ENCODE assay signal across 1 cellular context in the genomic region with DNA sequence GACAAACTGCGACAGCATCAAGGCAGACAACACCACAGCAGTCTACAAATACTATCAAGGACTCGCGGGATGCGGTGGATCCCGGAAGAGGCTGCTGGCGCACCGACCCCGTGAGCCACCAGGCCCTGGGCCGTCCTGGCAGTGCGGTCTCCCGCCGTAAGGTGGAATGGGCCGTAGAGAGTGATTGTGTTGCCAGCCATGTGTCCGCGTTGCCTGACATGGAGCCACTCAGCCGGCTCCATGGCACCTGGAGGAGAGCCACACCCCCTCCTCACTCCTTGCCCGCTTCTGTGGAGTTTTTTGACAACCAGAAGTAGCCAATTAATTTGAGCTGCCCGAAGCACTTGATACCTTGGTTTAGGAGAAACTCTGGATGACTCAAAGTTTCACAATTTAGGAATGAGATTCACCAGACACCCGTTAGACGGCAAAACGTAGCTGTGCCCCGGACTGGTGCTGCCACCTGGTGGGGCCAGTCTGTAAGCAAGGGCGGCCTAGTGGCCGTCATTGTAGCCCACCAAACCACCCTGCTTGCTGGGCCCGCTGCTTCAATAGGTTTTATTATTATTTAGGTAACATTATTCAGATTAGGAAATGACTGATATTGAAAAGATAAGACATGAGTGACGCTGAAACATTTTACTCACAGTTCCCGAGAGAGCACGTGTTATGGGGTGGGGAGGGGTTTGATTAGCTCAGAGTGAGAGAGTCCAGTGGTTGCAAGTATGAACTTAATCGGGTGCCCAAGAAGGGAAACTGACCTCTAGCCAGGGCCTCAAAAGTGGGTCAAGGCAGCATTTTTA.
TF ChIP-seq lines count a peak whose summit lies in the region.

No MANE protein-coding gene starts in this region.

TF ChIP-seq in SK-N-SH, 30 proteins besides CTCF, POLR2A, EP300 and RAD21 (continued from another document):
- TF ChIP-seq IRF3 (IDR thresholded peaks at IDR 0.05; ENCODE audit: low read depth, low read length), result no peak
- TF ChIP-seq YY1 (IDR thresholded peaks at IDR 0.05; ENCODE audit: low read depth), result no peak
- peak; percentile 13 for TF ChIP-seq CHD2 (IDR thresholded peaks at IDR 0.05; ENCODE audit: low read length, partially characterized antibody)
- no peak for TF ChIP-seq SIN3A (IDR thresholded peaks at IDR 0.05; ENCODE audit: borderline replicate concordance, low read depth, low read length)
- no peak for TF ChIP-seq FOXM1 (IDR thresholded peaks at IDR 0.05; ENCODE audit: low read depth)
- no peak for TF ChIP-seq MAX (IDR thresholded peaks at IDR 0.05; ENCODE audit: low read depth)
- TF ChIP-seq, protein P1, sequence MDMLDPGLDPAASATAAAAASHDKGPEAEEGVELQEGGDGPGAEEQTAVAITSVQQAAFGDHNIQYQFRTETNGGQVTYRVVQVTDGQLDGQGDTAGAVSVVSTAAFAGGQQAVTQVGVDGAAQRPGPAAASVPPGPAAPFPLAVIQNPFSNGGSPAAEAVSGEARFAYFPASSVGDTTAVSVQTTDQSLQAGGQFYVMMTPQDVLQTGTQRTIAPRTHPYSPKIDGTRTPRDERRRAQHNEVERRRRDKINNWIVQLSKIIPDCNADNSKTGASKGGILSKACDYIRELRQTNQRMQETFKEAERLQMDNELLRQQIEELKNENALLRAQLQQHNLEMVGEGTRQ (IDR thresholded peaks at IDR 0.05; ENCODE audit: borderline replicate concordance, low read depth, low read length), result no peak
- TF ChIP-seq SMC3 (IDR thresholded peaks at IDR 0.05; ENCODE audit: low read depth, low read length), result peak; percentile 89
- TF ChIP-seq, protein P2, sequence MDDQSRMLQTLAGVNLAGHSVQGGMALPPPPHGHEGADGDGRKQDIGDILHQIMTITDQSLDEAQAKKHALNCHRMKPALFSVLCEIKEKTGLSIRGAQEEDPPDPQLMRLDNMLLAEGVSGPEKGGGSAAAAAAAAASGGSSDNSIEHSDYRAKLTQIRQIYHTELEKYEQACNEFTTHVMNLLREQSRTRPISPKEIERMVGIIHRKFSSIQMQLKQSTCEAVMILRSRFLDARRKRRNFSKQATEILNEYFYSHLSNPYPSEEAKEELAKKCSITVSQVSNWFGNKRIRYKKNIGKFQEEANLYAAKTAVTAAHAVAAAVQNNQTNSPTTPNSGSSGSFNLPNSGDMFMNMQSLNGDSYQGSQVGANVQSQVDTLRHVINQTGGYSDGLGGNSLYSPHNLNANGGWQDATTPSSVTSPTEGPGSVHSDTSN (IDR thresholded peaks at IDR 0.05), result peak; percentile 41
